23 cellular contexts compared by ENCODE assay signal in the genomic region with DNA sequence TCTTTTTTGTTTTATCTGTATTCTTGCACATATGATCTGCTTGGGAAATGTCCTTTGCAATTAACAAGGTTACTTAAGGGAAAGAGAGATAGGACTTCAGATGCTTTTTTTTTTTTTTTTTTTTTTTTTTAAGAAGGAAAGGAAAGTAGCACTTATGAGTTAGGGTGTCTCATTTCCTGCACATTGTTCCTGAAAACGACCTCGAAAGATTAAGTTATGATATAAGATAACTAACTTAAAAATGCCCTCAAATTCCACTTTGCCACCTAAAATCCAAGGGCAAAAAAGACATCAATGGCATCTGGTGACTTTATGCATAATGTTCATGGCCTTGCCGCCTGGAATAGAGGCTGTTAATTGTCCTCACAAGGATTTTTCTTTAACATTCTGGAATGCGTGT. TPM values are rescaled to one million over a fixed set of nuclear protein-coding genes. Genes with fewer than 3 reads are reported as not detected.
"Had no signal": no experiment of that assay in that cellular context is flagged by ENCODE, and none has a peak within 500 bp of the region (broad histone marks: within the 10 kb centered on the region; RNA-seq: fewer than 3 reads in every experiment).

No MANE protein-coding gene starts in this region.

- ATAC-seq: K562 had no signal

- FAIRE-seq: HTR-8/SVneo, K562, RCC 7860 had no signal

- H3K27ac ChIP-seq: HL-60, KMS-11 had no signal

- DNase-seq: Kasumi-1, MM.1S, NCI-H1092 treated with DMSO at 0.1 percent for 48 hours, NCI-H1436, NCI-H187, NCI-H2029, NCI-H2081 treated with DMSO at 0.1 percent for 48 hours, NCI-H2171, NCI-H226, NCI-H446, NCI-H510A, NCI-H524 treated with DMSO at 0.1 percent for 48 hours, NCI-H69, NCI-H774, RPMI8226, SHP77, SK-N-SH had no signal

- H3K4me3 ChIP-seq: K562 had no signal

- H3K9me3 ChIP-seq: SK-N-SH had no signal

- H3K4me2 ChIP-seq: KMS-11, SK-N-SH had no signal

- H3K9ac ChIP-seq: KMS-11, SK-N-SH had no signal

RNA-seq across cellular contexts. Expression of gene PCDH7, which starts 44.9 kb away (rescaled TPM):
- total RNA-seq: K562 had no signal
- polyA plus RNA-seq: IgD-negative memory B cell, K562 had no signal
